8 cellular contexts compared by ENCODE assay signal in the genomic region with DNA sequence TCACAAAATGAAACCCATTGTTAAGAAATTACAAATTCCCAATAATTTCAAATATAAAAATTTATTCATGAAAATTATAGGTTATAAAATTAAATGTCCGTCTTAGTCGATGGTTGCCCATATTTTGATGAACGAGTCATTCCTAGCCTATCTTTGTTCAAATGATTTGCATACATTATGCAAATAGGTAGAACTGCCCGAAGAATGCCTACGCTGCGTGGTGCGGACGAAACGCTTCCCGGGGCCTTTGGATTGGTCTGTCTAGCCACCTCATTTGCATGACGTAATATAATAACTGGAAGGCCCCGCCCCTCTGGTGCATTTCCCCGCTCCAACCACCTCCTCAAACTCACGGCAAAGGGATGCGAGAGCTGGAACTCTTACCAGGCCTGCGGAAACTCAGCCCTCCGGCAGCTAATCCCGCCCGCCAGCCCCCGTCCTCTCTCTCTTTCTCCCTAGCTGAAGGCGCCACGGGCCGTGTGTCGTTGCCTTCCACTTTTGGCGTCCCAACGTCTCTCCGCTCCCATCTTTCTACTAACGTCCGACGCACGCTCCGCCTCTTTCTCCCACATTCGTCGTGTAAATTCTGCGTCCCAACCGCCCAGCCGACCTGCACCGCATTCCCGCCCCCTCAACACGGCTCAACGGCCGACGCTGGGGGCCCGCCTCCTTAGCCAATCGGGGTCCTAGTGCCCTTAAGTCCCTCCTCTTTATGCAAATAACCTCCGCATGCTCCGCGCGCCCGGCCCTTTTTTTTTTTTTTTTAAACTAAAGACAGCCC. TPM values are rescaled to one million over a fixed set of nuclear protein-coding genes. Genes with fewer than 3 reads are reported as not detected.
DNase-seq lines count a peak whose midpoint lies in the region; ATAC-seq and TF ChIP-seq lines count a peak whose summit lies in the region.

No MANE protein-coding gene starts in this region.

- CTCF ChIA-PET in PC-9 (lab: Charles Lee): no interaction called here

- DNase-seq in DMS53 treated with DMSO at 0.1 percent for 48 hours (lab: John Stamatoyannopoulos, UW; ENCODE audit: unreplicated experiment) (peak; percentile 98), KBM-7 (peak; percentile 100), PC-9 (peak; percentile 96 to 97)
- DNase-seq in activated T-cell treated with anti-CD3 and anti-CD28 coated beads, Interleukin-2, amount 50 U/mL, for 4 hours: peak; percentile 97
- DNase-seq in stimulated activated CD8-positive, alpha-beta memory T cell treated with anti-CD3 and anti-CD28 coated beads, Interleukin-4, amount 100 ng/mL, for 4 hours (ENCODE audit: low read depth in 2 of 2, low spot score in 1 of 2): peak; percentile 83 to 96

- peak overlapping the region; percentile 81 for H3K27ac ChIP-seq in PC-9
- H3K27ac ChIP-seq in esophagus (ENCODE audit: low read depth in 2 of 2, low read length in 1 of 2): peak overlapping the region; percentile 99 to 100
- H3K27ac ChIP-seq in mucosa of rectum (ENCODE audit: low read depth in 2 of 2, low read length in 2 of 2): peak overlapping the region; percentile 99

- H3K4me1 ChIP-seq in PC-9 (replicated peaks; ENCODE audit: insufficient read depth): peaks cover 23% of the 10 kb centered on the region
- no peaks in the 10 kb centered on the region for H3K4me1 ChIP-seq in esophagus (ENCODE audit: control insufficient read depth in 2 of 2, insufficient read depth in 2 of 2, low read length in 1 of 2)
- H3K4me1 ChIP-seq in mucosa of rectum (ENCODE audit: control insufficient read depth in 2 of 2, insufficient read depth in 2 of 2, low read length in 2 of 2): peaks cover 10 to 22% of the 10 kb centered on the region in 2 donors

- H3K27me3 Mint-ChIP-seq in activated T-cell treated with anti-CD3 and anti-CD28 coated beads, Interleukin-2, amount 50 U/mL, for 4 hours (ENCODE audit: low read depth): no peaks in the 10 kb centered on the region

- H3K4me2 ChIP-seq in PC-9: peak overlapping the region; percentile 77

- H3K36me3 ChIP-seq in PC-9 (ENCODE audit: low read depth) (peaks cover 29% of the 10 kb centered on the region), esophagus (ENCODE audit: control insufficient read depth in 2 of 2, insufficient read depth in 2 of 2, low read length in 1 of 2) (peaks cover 6 to 10% of the 10 kb centered on the region in 2 donors), mucosa of rectum (ENCODE audit: control insufficient read depth in 2 of 2, insufficient read depth in 2 of 2, low read length in 2 of 2) (peaks cover 14 to 25% of the 10 kb centered on the region in 2 donors)

- peak overlapping the region; percentile 67 for H3K4me3 ChIP-seq in PC-9
- H3K4me3 ChIP-seq in esophagus (ENCODE audit: low read depth in 1 of 2, low read length in 2 of 2): peak overlapping the region; percentile 71 to 87
- H3K4me3 ChIP-seq in mucosa of rectum (ENCODE audit: low read length in 2 of 2): peak overlapping the region; percentile 79 to 89

- H3K9ac ChIP-seq in mucosa of rectum (ENCODE audit: low read depth in 1 of 2, low read length in 2 of 2): peak overlapping the region; percentile 85 to 89

- H3K9me3 Mint-ChIP-seq in activated T-cell treated with anti-CD3 and anti-CD28 coated beads, Interleukin-2, amount 50 U/mL, for 4 hours: no peaks in the 10 kb centered on the region

- no peaks in the 10 kb centered on the region for H3K9me3 ChIP-seq in PC-9 (ENCODE audit: insufficient read depth, low read depth)
- H3K9me3 ChIP-seq in esophagus (ENCODE audit: control insufficient read depth in 2 of 2, insufficient read depth in 1 of 2, low read depth in 1 of 2, low read length in 1 of 2): no peaks in the 10 kb centered on the region
- H3K9me3 ChIP-seq in mucosa of rectum (ENCODE audit: control insufficient read depth in 2 of 2, low read length in 2 of 2): no peaks in the 10 kb centered on the region

- H2AFZ ChIP-seq in PC-9: peak overlapping the region; percentile 88

- POLR2A ChIA-PET in PC-9 (lab: Charles Lee; ENCODE audit: unreplicated experiment): interaction anchor here (0.9 to 1.0 kb wide), 2 partner anchors 32 to 59 kb away, joined by 3 to 16 read pairs; no protein-coding TSS in a partner anchor

- in situ Hi-C loops in KBM-7 (cut with MboI; ENCODE audit: low pct_unique_long_range_greater_than_20kb, low sequenced_read_pairs): no loop called here

- BruUV-seq in PC-9 (replicated peaks; lab: Mats Ljungman, UMichigan): TSS peak; percentile 94

- peaks cover 42% of the 10 kb centered on the region for H3K79me2 ChIP-seq in PC-9 (ENCODE audit: low read depth)

- 0% methylated on average over 50 of the region's 50 CpGs for WGBS in esophagus, 2 donors

- ATAC-seq in GM21723 (IDR thresholded peaks at IDR 0.05; ENCODE audit: unreplicated experiment): peak; percentile 78
- ATAC-seq in activated T-cell treated with anti-CD3 and anti-CD28 coated beads, Interleukin-2, amount 50 U/mL, for 4 hours: peak; percentile 83

- H3F3A ChIP-seq in PC-9 (ENCODE audit: insufficient read depth, low read depth): peaks cover 27% of the 10 kb centered on the region

- no peaks in the 10 kb centered on the region for H3K9me2 ChIP-seq in PC-9 (ENCODE audit: insufficient read depth)

- peaks cover 21% of the 10 kb centered on the region for H3K36me3 Mint-ChIP-seq in activated T-cell treated with anti-CD3 and anti-CD28 coated beads, Interleukin-2, amount 50 U/mL, for 4 hours (ENCODE audit: insufficient read depth)

- intact Hi-C loops in PC-9 (cut with micrococcal nuclease; ENCODE audit: unreplicated experiment): loop anchor here (1.0 to 2.0 kb wide), 2 partner anchors 19 to 32 kb away; a partner anchor contains a TSS

- 0 out of 2 replicates have a peak, but pooled peaks cover 2% of the 10 kb centered on the region for H4K20me1 ChIP-seq in PC-9 (ENCODE audit: insufficient read depth)

- H3K4me1 Mint-ChIP-seq in activated T-cell treated with anti-CD3 and anti-CD28 coated beads, Interleukin-2, amount 50 U/mL, for 4 hours (ENCODE audit: low read depth): peaks cover 41% of the 10 kb centered on the region

- no peak for TF ChIP-seq CTCF in PC-9 (conservative IDR thresholded peaks at IDR 0.05)

- peak overlapping the region; percentile 92 for H3K4me3 Mint-ChIP-seq in activated T-cell treated with anti-CD3 and anti-CD28 coated beads, Interleukin-2, amount 50 U/mL, for 4 hours

- H3K27me3 ChIP-seq in PC-9 (ENCODE audit: insufficient read depth, low read depth) (no peaks in the 10 kb centered on the region), esophagus (ENCODE audit: control insufficient read depth in 1 of 2, insufficient read depth in 2 of 2, low read length in 2 of 2) (no peaks in the 10 kb centered on the region), mucosa of rectum (ENCODE audit: control insufficient read depth in 2 of 2, insufficient read depth in 2 of 2, low read length in 2 of 2) (no peaks in the 10 kb centered on the region)

RNA-seq across cellular contexts. Expression of a gene that starts 0.5 kb away (rescaled TPM):
- 182 and 192 TPM in 2 replicates for total RNA-seq in PC-9 (2021)
- total RNA-seq in activated T-cell treated with anti-CD3 and anti-CD28 coated beads, Interleukin-2, amount 50 U/mL, for 4 hours: 100 to 1,000 TPM; 290 to 309 (median 306) TPM
- polyA plus RNA-seq in esophagus: 100 to 1,000 TPM in 1 of 2 donors, 10 to 100 TPM in 1; 76.6 to 110 TPM

RNA-seq across cellular contexts. Expression of a gene that starts 5.0 kb away (rescaled TPM):
- not detected in 2 replicates for total RNA-seq in PC-9 (2021)
- total RNA-seq in activated T-cell treated with anti-CD3 and anti-CD28 coated beads, Interleukin-2, amount 50 U/mL, for 4 hours: 10 to 100 TPM; 18.5 to 57.5 (median 36.5) TPM
- polyA plus RNA-seq in esophagus: 10 to 100 TPM in 1 of 2 donors, 1 to 10 TPM in 1; 8.0 to 12.6 TPM

RNA-seq across cellular contexts. Expression of a gene that starts 27.2 kb away (rescaled TPM):
- total RNA-seq in PC-9 (2021): not detected in 2 replicates
- total RNA-seq in activated T-cell treated with anti-CD3 and anti-CD28 coated beads, Interleukin-2, amount 50 U/mL, for 4 hours: 10 to 100 TPM in 1 of 3 donors, 1 to 10 TPM in 2; 6.0 to 27.3 (median 8.4) TPM
- polyA plus RNA-seq in esophagus: under 1 TPM in 1 of 2 donors, not detected in 1; 0.07 TPM

RNA-seq across cellular contexts. Expression of a gene that starts 32.5 kb away (rescaled TPM):
- 336 and 358 TPM in 2 replicates for total RNA-seq in PC-9 (2021)
- 100 to 1,000 TPM; 403 to 418 (median 411) TPM for total RNA-seq in activated T-cell treated with anti-CD3 and anti-CD28 coated beads, Interleukin-2, amount 50 U/mL, for 4 hours
- polyA plus RNA-seq in esophagus: 100 to 1,000 TPM; 158 to 259 TPM

RNA-seq across cellular contexts. Expression of a gene that starts 33.9 kb away (rescaled TPM):
- 1.6 TPM in 2 replicates for total RNA-seq in PC-9 (2021)
- total RNA-seq in activated T-cell treated with anti-CD3 and anti-CD28 coated beads, Interleukin-2, amount 50 U/mL, for 4 hours: 1 to 10 TPM; 4.8 to 7.9 (median 7.0) TPM
- polyA plus RNA-seq in esophagus: 1 to 10 TPM; 2.8 to 6.9 TPM

Comparison
In these comparisons a context has a peak if more than half of its experiments do, and no peak if none do; other contexts are left out.
1. Peak in every context shown above with its lines: DNase-seq, ATAC-seq, H3K4me3 ChIP-seq and H3K27ac ChIP-seq.
2. RNA of a gene that starts 5.0 kb away (total RNA-seq): 18.5 to 57.5 TPM in activated T-cell treated with anti-CD3 and anti-CD28 coated beads, Interleukin-2, amount 50 U/mL, for 4 hours; not detected in PC-9; every median in the first group is over 10 times any median in the second.